Comparison of ENCODE assay signal across 1 cellular context in the genomic region with DNA sequence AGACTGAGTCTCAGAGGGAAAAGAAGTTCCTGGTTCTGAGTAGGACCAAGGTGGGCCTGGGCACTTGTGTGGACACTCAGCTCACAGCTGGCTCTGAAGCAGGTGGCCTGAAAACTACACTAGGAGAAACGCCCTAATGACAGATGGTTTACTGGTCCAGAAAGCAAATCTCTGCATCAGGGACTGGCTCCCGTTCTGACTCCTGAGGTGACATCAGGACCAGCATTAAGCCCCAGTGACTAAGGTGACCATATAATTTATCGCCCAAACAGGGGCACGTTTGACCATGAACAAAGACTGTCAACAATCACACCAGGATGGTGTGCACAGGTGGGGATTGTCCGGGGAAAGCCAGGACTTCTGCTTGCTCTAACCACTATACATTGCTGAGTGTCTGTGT.
TF ChIP-seq lines count a peak whose summit lies in the region.

No MANE protein-coding gene starts in this region.

TF ChIP-seq in K562, 482 proteins besides CTCF, POLR2A, EP300 and RAD21:
- TF ChIP-seq ZNF785 (CRISPR knock-in tag; IDR thresholded peaks at IDR 0.05) = no peak
- TF ChIP-seq TEAD2 (tag; IDR thresholded peaks at IDR 0.05) = no peak
- TF ChIP-seq PHF21A (IDR thresholded peaks at IDR 0.05; ENCODE audit: borderline replicate concordance, low read depth) = no peak
- TF ChIP-seq NCOR1 (IDR thresholded peaks at IDR 0.05) = no peak
- no peak for TF ChIP-seq HOXB6 (CRISPR knock-in tag; IDR thresholded peaks at IDR 0.05; ENCODE audit: borderline replicate concordance)
- no peak for TF ChIP-seq USF1 (CRISPR knock-in tag; IDR thresholded peaks at IDR 0.05)
- TF ChIP-seq ZNF143 (CRISPR knock-in tag; IDR thresholded peaks at IDR 0.05) = 0 out of 2 replicates have a peak, but pooled peaks have one; percentile 6
- TF ChIP-seq MTA2 (IDR thresholded peaks at IDR 0.05; ENCODE audit: low read depth) = no peak
- no peak for TF ChIP-seq TOE1 (IDR thresholded peaks at IDR 0.05; ENCODE audit: borderline replicate concordance)
- TF ChIP-seq TOE1 (CRISPR knock-in tag; IDR thresholded peaks at IDR 0.05; ENCODE audit: borderline replicate concordance, low read depth) = 0 out of 2 replicates have a peak, but pooled peaks have one; percentile 50
- peak; percentile 8 for TF ChIP-seq RBBP5 (IDR thresholded peaks at IDR 0.05; ENCODE audit: borderline replicate concordance, insufficient read depth, low read length, poor library complexity, severe bottlenecking)
- TF ChIP-seq ZNF140 (CRISPR knock-in tag; IDR thresholded peaks at IDR 0.05) = no peak
- TF ChIP-seq PTTG1 (tag; IDR thresholded peaks at IDR 0.05; ENCODE audit: low read depth) = no peak
- TF ChIP-seq ZNF124 (CRISPR knock-in tag; IDR thresholded peaks at IDR 0.05) = no peak
